In genomic region chr13:99606322-99607089, GRCh38 we compare ENCODE assay signal across 8 cellular contexts. TPM values are rescaled to one million over a fixed set of nuclear protein-coding genes. Genes with fewer than 3 reads are reported as not detected.
DNase-seq lines count a peak whose midpoint lies in the region; ATAC-seq and TF ChIP-seq lines count a peak whose summit lies in the region.

Gene CLYBL (plus strand): TSS chr13:99606690.

- ATAC-seq in GM18867 (IDR thresholded peaks at IDR 0.05; ENCODE audit: unreplicated experiment) (peak; percentile 79), HG03095 (IDR thresholded peaks at IDR 0.05; ENCODE audit: unreplicated experiment) (peak; percentile 81)

- peak; percentile 44 for DNase-seq in AG04450 (ENCODE audit: low read depth, low spot score)
- peak; percentile 49 for DNase-seq in NCI-H2196 (lab: John Stamatoyannopoulos, UW; ENCODE audit: unreplicated experiment)
- DNase-seq in activated CD4-positive, CD25-positive, alpha-beta regulatory T cell treated with anti-CD3 and anti-CD28 coated beads, Interleukin-2, amount 50 U/mL, for 72 hours: peak; percentile 93
- peak; percentile 41 to 55 for DNase-seq in cerebellar nuclear complex (lab: John Stamatoyannopoulos, UW)
- peak; percentile 53 for DNase-seq in kidney glomerular epithelial cell (lab: John Stamatoyannopoulos, UW)
- peak; percentile 85 to 89 for DNase-seq in stimulated activated CD4-positive, alpha-beta T cell treated with anti-CD3 and anti-CD28 coated beads, Interleukin-1b, Interleukin-23, amount 100 ng/mL, for 1 hour (ENCODE audit: low read depth in 2 of 2)

- peaks cover 8% of the 10 kb centered on the region for H3K27me3 ChIP-seq in AG04450 (ENCODE audit: control insufficient read depth, insufficient read depth, low read length)

- CTCF ChIA-PET in AG04450 (lab: Charles Lee): interaction anchor here (0.6 to 1.4 kb wide), 6 partner anchors 9 to 431 kb away, joined by 3 to 7 read pairs (median 4); no protein-coding TSS in a partner anchor

- H3K27ac ChIP-seq in AG04450 (ENCODE audit: low read depth, low read length): no peak within 1 kb of the TSS

- TF ChIP-seq CTCF in AG04450 (IDR thresholded peaks at IDR 0.05; ENCODE audit: low read depth, low read length): no peak

- POLR2A ChIA-PET in AG04450 (lab: Yijun Ruan, JAX): interaction anchor here (0.6 kb wide), 1 partner anchor 160 kb away, joined by 10 read pairs; no protein-coding TSS in a partner anchor

- H3K9me3 ChIP-seq in AG04450 (ENCODE audit: control insufficient read depth, insufficient read depth, low read length): no peaks in the 10 kb centered on the region; the same call in 1 of the 2 replicates

- peak within 1 kb of the TSS; percentile 76 for H3K4me3 ChIP-seq in AG04450 (ENCODE audit: low read depth, low read length)

RNA-seq across cellular contexts. Expression of gene CLYBL, which starts in this region (rescaled TPM):
- 0.66 and 1.5 TPM in 2 replicates for polyA plus RNA-seq in AG04450 (2011; rRNA removed)
- 0.87 TPM in 1 of 2 replicates, not detected in the other for polyA minus RNA-seq in AG04450 (2011; rRNA and poly(A)+ RNA removed)
